ENCODE assay signal across 1 cellular context in genomic region chr1:85707990-85708825, GRCh38.
TF ChIP-seq lines count a peak whose summit lies in the region.

Gene ZNHIT6, minus strand, starts transcription at chr1:85708433. Its CDS starts 149 bp downstream, at chr1:85708284.

TF ChIP-seq in HepG2, 621 proteins besides CTCF, POLR2A, EP300 and RAD21 (continued from another document and continues in another):
- TF ChIP-seq SMAD3 (CRISPR knock-in tag; IDR thresholded peaks at IDR 0.05) (peak; percentile 56; the same call in 1 of the 2 replicates), ZNF264 (CRISPR knock-in tag; IDR thresholded peaks at IDR 0.05) (0 out of 2 replicates have a peak, but pooled peaks have one; percentile 25), ZBTB49 (CRISPR knock-in tag; IDR thresholded peaks at IDR 0.05; ENCODE audit: borderline replicate concordance) (no peak), CBX2 (IDR thresholded peaks at IDR 0.05; ENCODE audit: low read depth, low read length) (no peak), CBX2 (CRISPR knock-in tag; IDR thresholded peaks at IDR 0.05; ENCODE audit: low read depth) (no peak), ZNF687 (CRISPR knock-in tag; IDR thresholded peaks at IDR 0.05) (peak; percentile 95), NFE2L2 (IDR thresholded peaks at IDR 0.05; ENCODE audit: low read length) (no peak), PCBP1 (IDR thresholded peaks at IDR 0.05; ENCODE audit: borderline replicate concordance, low read depth, low read length) (no peak), ARID4A (CRISPR knock-in tag; IDR thresholded peaks at IDR 0.05; ENCODE audit: borderline replicate concordance) (peak; percentile 95), ZNF670 (CRISPR knock-in tag; IDR thresholded peaks at IDR 0.05; ENCODE audit: borderline replicate concordance) (peak; percentile 98), FOSL2 (CRISPR knock-in tag; IDR thresholded peaks at IDR 0.05) (peak; percentile 43; the same call in 1 of the 2 replicates), ZNF878 (CRISPR knock-in tag; IDR thresholded peaks at IDR 0.05) (peak; percentile 86), ZNF567 (CRISPR knock-in tag; IDR thresholded peaks at IDR 0.05; ENCODE audit: borderline replicate concordance) (no peak; the same call in 1 of the 2 replicates), MEF2D (CRISPR knock-in tag; IDR thresholded peaks at IDR 0.05) (peak; percentile 88), HDAC1 (CRISPR knock-in tag; IDR thresholded peaks at IDR 0.05) (peak; percentile 96), GMEB1 (CRISPR knock-in tag; IDR thresholded peaks at IDR 0.05; ENCODE audit: borderline replicate concordance) (peak; percentile 82), TOPORS (CRISPR knock-in tag; IDR thresholded peaks at IDR 0.05) (peak; percentile 66; the same call in 1 of the 2 replicates), SAFB2 (CRISPR knock-in tag; IDR thresholded peaks at IDR 0.05; ENCODE audit: borderline replicate concordance, low read depth) (no peak), SOX5 (CRISPR knock-in tag; IDR thresholded peaks at IDR 0.05; ENCODE audit: borderline replicate concordance) (no peak; the same call in 1 of the 2 replicates), NCOA2 (CRISPR knock-in tag; IDR thresholded peaks at IDR 0.05) (peak; percentile 55; the same call in 1 of the 2 replicates), MAX (IDR thresholded peaks at IDR 0.05) (peak; percentile 98), FOXJ3 (CRISPR knock-in tag; IDR thresholded peaks at IDR 0.05; ENCODE audit: borderline replicate concordance) (peak; percentile 59; the same call in 1 of the 2 replicates), ZNF256 (CRISPR knock-in tag; conservative IDR thresholded peaks at IDR 0.05) (0 out of 2 replicates have a peak, but pooled peaks have one; percentile 33), ZNF430 (CRISPR knock-in tag; IDR thresholded peaks at IDR 0.05) (0 out of 2 replicates have a peak, but pooled peaks have one; percentile 48), SIX1 (CRISPR knock-in tag; IDR thresholded peaks at IDR 0.05; ENCODE audit: borderline replicate concordance) (0 out of 2 replicates have a peak, but pooled peaks have one; percentile 40), ZNF234 (CRISPR knock-in tag; conservative IDR thresholded peaks at IDR 0.05) (no peak), HNF4A (CRISPR knock-in tag; IDR thresholded peaks at IDR 0.05) (peak; percentile 29), GATAD1 (CRISPR knock-in tag; IDR thresholded peaks at IDR 0.05) (peak; percentile 94), ZNF556 (CRISPR knock-in tag; IDR thresholded peaks at IDR 0.05; ENCODE audit: borderline replicate concordance) (peak; percentile 62), ERF (CRISPR knock-in tag; IDR thresholded peaks at IDR 0.05) (peak; percentile 62), KLF12 (CRISPR knock-in tag; IDR thresholded peaks at IDR 0.05; ENCODE audit: borderline replicate concordance) (0 out of 2 replicates have a peak, but pooled peaks have one; percentile 65), CBX1 (IDR thresholded peaks at IDR 0.05; ENCODE audit: low read depth) (peak; percentile 37), CREB1 (IDR thresholded peaks at IDR 0.05) (peak; percentile 60; the same call in 1 of the 2 replicates), CREB1 (CRISPR knock-in tag; IDR thresholded peaks at IDR 0.05) (peak; percentile 93), ZNF33B (CRISPR knock-in tag; IDR thresholded peaks at IDR 0.05) (0 out of 2 replicates have a peak, but pooled peaks have one; percentile 40), IRF1 (CRISPR knock-in tag; IDR thresholded peaks at IDR 0.05; ENCODE audit: low read depth) (no peak), ZMYM4 (CRISPR knock-in tag; IDR thresholded peaks at IDR 0.05) (peak; percentile 97), ZNF354B (CRISPR knock-in tag; IDR thresholded peaks at IDR 0.05) (0 out of 2 replicates have a peak, but pooled peaks have one; percentile 27), ZNF562 (CRISPR knock-in tag; IDR thresholded peaks at IDR 0.05; ENCODE audit: borderline replicate concordance) (no peak), THRA (CRISPR knock-in tag; IDR thresholded peaks at IDR 0.05; ENCODE audit: borderline replicate concordance) (peak; percentile 56; the same call in 1 of the 2 replicates), CHD2 (IDR thresholded peaks at IDR 0.05; ENCODE audit: low read depth, low read length) (no peak), PHF21A (CRISPR knock-in tag; IDR thresholded peaks at IDR 0.05) (peak; percentile 88), ZNF460 (CRISPR knock-in tag; IDR thresholded peaks at IDR 0.05; ENCODE audit: borderline replicate concordance) (peak; percentile 36; the same call in 1 of the 2 replicates), SALL2 (CRISPR knock-in tag; IDR thresholded peaks at IDR 0.05) (peak; percentile 59; the same call in 1 of the 2 replicates), SIX4 (CRISPR knock-in tag; IDR thresholded peaks at IDR 0.05) (0 out of 2 replicates have a peak, but pooled peaks have one; percentile 28), HINFP (CRISPR knock-in tag; IDR thresholded peaks at IDR 0.05; ENCODE audit: low read depth) (no peak), KAT7 (CRISPR knock-in tag; IDR thresholded peaks at IDR 0.05; ENCODE audit: borderline replicate concordance) (peak; percentile 82), HNRNPLL (IDR thresholded peaks at IDR 0.05; ENCODE audit: low read depth, low read length, poor library complexity, severe bottlenecking) (peak; percentile 97), ZNF776 (CRISPR knock-in tag; IDR thresholded peaks at IDR 0.05) (0 out of 2 replicates have a peak, but pooled peaks have one; percentile 56), TBX3 (IDR thresholded peaks at IDR 0.05; ENCODE audit: borderline replicate concordance) (0 out of 2 replicates have a peak, but pooled peaks have one; percentile 40), ZNF792 (CRISPR knock-in tag; IDR thresholded peaks at IDR 0.05) (peak; percentile 88), ZNF274 (CRISPR knock-in tag; IDR thresholded peaks at IDR 0.05) (peak; percentile 6; the same call in 1 of the 2 replicates)
